1 cellular context compared by ENCODE assay signal in the genomic region with DNA sequence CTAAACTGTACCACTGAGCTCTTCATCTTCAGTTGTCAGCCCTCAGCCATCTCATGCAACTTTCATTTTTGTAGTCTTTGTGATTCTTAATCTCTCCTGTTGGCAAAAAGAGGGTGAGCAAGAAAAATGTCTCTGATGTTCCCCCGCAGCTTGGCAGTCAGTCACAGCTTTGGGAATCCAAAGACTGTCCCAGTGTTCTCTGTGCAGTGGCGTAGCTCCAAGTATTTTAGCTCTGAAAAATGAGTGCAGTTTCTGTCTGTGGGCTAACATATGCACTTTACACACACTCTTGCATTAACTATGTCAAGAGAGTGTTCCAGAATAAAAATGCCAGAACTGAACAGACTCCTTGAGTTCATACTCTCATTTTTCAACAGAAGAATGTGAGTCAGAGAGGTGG.
TF ChIP-seq lines count a peak whose summit lies in the region.

No MANE protein-coding gene starts in this region.

TF ChIP-seq in HepG2, 621 proteins besides CTCF, POLR2A, EP300 and RAD21 (continued from another document):
- TF ChIP-seq, protein P1, sequence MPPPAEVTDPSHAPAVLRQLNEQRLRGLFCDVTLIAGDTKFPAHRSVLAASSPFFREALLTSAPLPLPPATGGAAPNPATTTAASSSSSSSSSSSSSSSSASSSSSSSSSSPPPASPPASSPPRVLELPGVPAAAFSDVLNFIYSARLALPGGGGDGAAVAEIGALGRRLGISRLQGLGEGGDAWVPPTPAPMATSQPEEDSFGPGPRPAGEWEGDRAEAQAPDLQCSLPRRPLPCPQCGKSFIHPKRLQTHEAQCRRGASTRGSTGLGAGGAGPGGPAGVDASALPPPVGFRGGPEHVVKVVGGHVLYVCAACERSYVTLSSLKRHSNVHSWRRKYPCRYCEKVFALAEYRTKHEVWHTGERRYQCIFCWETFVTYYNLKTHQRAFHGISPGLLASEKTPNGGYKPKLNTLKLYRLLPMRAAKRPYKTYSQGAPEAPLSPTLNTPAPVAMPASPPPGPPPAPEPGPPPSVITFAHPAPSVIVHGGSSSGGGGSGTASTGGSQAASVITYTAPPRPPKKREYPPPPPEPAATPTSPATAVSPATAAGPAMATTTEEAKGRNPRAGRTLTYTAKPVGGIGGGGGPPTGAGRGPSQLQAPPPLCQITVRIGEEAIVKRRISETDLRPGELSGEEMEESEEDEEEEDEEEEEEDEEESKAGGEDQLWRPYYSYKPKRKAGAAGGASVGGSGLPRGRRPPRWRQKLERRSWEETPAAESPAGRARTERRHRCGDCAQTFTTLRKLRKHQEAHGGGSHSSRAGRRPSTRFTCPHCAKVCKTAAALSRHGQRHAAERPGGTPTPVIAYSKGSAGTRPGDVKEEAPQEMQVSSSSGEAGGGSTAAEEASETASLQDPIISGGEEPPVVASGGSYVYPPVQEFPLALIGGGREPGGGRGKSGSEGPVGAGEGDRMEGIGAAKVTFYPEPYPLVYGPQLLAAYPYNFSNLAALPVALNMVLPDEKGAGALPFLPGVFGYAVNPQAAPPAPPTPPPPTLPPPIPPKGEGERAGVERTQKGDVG (CRISPR knock-in tag; IDR thresholded peaks at IDR 0.05; ENCODE audit: borderline replicate concordance): no peak
- no peak for TF ChIP-seq HNRNPK (IDR thresholded peaks at IDR 0.05; ENCODE audit: low read depth, low read length, poor library complexity, severe bottlenecking)
- no peak for TF ChIP-seq ZNF652 (CRISPR knock-in tag; IDR thresholded peaks at IDR 0.05; ENCODE audit: borderline replicate concordance, low read depth)
- TF ChIP-seq ZNF17 (CRISPR knock-in tag; IDR thresholded peaks at IDR 0.05): no peak
- TF ChIP-seq SMYD3 (CRISPR knock-in tag; IDR thresholded peaks at IDR 0.05): no peak
- no peak for TF ChIP-seq BRF2 (CRISPR knock-in tag; IDR thresholded peaks at IDR 0.05)
- TF ChIP-seq, protein P2, sequence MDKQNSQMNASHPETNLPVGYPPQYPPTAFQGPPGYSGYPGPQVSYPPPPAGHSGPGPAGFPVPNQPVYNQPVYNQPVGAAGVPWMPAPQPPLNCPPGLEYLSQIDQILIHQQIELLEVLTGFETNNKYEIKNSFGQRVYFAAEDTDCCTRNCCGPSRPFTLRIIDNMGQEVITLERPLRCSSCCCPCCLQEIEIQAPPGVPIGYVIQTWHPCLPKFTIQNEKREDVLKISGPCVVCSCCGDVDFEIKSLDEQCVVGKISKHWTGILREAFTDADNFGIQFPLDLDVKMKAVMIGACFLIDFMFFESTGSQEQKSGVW (CRISPR knock-in tag; IDR thresholded peaks at IDR 0.05; ENCODE audit: borderline replicate concordance): no peak
- TF ChIP-seq, protein P3, sequence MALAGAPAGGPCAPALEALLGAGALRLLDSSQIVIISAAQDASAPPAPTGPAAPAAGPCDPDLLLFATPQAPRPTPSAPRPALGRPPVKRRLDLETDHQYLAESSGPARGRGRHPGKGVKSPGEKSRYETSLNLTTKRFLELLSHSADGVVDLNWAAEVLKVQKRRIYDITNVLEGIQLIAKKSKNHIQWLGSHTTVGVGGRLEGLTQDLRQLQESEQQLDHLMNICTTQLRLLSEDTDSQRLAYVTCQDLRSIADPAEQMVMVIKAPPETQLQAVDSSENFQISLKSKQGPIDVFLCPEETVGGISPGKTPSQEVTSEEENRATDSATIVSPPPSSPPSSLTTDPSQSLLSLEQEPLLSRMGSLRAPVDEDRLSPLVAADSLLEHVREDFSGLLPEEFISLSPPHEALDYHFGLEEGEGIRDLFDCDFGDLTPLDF (CRISPR knock-in tag; IDR thresholded peaks at IDR 0.05): no peak
TF ChIP-seq in HepG2: peak in this region for 0.
